Comparison of ENCODE assay signal across 19 cellular contexts in genomic region chr18:47893047-47893446, GRCh38. TPM values are rescaled to one million over a fixed set of nuclear protein-coding genes. Genes with fewer than 3 reads are reported as not detected.
DNase-seq lines count a peak whose midpoint lies in the region; ATAC-seq and TF ChIP-seq lines count a peak whose summit lies in the region.
"Had no signal": no experiment of that assay in that cellular context is flagged by ENCODE, and none has a peak within 500 bp of the region (broad histone marks: within the 10 kb centered on the region; RNA-seq: fewer than 3 reads in every experiment).

No MANE protein-coding gene starts in this region.

- peaks cover 4 to 45% (median 40%) of the 10 kb centered on the region in 3 experiments; a peak in 5 of 7 replicates for H3K36me3 Mint-ChIP-seq in H9 (ENCODE audit: insufficient read depth in 1 of 3, low read depth in 3 of 3)
- H3K36me3 Mint-ChIP-seq in CD14-positive monocyte, result peaks cover 50 to 55% of the 10 kb centered on the region in 2 donors

- H2BK120ac ChIP-seq in H9 (ENCODE audit: low read depth, low read length, poor library complexity, severe bottlenecking), result no peak overlapping the region

- no peak overlapping the region for H3K56ac ChIP-seq in H9 (ENCODE audit: insufficient read length, low read depth, low read length)

- POLR2A ChIA-PET in PC-3 (lab: Charles Lee; ENCODE audit: unreplicated experiment), result no interaction called here

- H2AFZ ChIP-seq in H9 (ENCODE audit: low read length) (no peak overlapping the region), PC-3 (ENCODE audit: low read length) (no peak overlapping the region)

- H3F3A ChIP-seq in PC-3 (ENCODE audit: low read length, unreplicated experiment), result no peaks in the 10 kb centered on the region

- BruUV-seq in PC-3 (replicated peaks; lab: Mats Ljungman, UMichigan), result no TSS peak

- no CpG with 5 or more reads among the region's 5 CpGs for WGBS in H9 (ENCODE audit: extremely low coverage, insufficient read length, low lambda C conversion rate)

- H2BK12ac ChIP-seq in H9 (ENCODE audit: insufficient read length, low read depth, low read length), result no peak overlapping the region

- H3K4me2 ChIP-seq in H9 (ENCODE audit: insufficient read depth, insufficient read length, low read length), result no peak overlapping the region
- peak overlapping the region; percentile 41 for H3K4me2 ChIP-seq in PC-3 (ENCODE audit: low read length)
- H3K4me2 ChIP-seq: BLaER1 treated with 17β-estradiol and CSF1 and Interleukin-3, amounts not matched to agents 10 nM and 100 nM had no signal

- no peaks in the 10 kb centered on the region for H3K23me2 ChIP-seq in H9 (ENCODE audit: insufficient read length, low read depth, low read length, poor library complexity, severe bottlenecking)

- H3T11ph ChIP-seq in H9 (ENCODE audit: low read length), result no peak overlapping the region

- H4K91ac ChIP-seq in H9 (ENCODE audit: insufficient read length, low read depth, low read length), result no peak overlapping the region

- H4K20me1 ChIP-seq in H9 (ENCODE audit: control insufficient read depth, insufficient read depth, insufficient read length) (no peaks in the 10 kb centered on the region), PC-3 (ENCODE audit: low read length) (no peaks in the 10 kb centered on the region)

- H4K8ac ChIP-seq in H9 (replicated peaks; ENCODE audit: insufficient read length, low read depth, low read length), result no peak overlapping the region

- TF ChIP-seq CTCF in H9 (conservative IDR thresholded peaks at IDR 0.05) (no peak), PC-3 (conservative IDR thresholded peaks at IDR 0.05; ENCODE audit: low read depth, low read length) (no peak), neutrophil (IDR thresholded peaks at IDR 0.05) (no peak), CD14-positive monocyte (IDR thresholded peaks at IDR 0.05) (no peak)

- H3K9me2 ChIP-seq in PC-3 (replicated peaks; ENCODE audit: low read length), result no peaks in the 10 kb centered on the region

- H3K9me3 Mint-ChIP-seq in H9 (no peaks in the 10 kb centered on the region), CD14-positive monocyte (no peaks in the 10 kb centered on the region)
- H3K9me3 Mint-ChIP-seq: T-helper 1 cell treated with Interleukin-12 subunit alpha and Interleukin-12 subunit beta and Interleukin-4 antibody, amounts not matched to agents 30 μg/mL and 1 μg/mL, for 36 hours had no signal

- H3K27ac ChIP-seq in H9 (ENCODE audit: insufficient read length, low read depth, low read length) (no peak overlapping the region), PC-3 (ENCODE audit: low read length) (peak overlapping the region; percentile 86), neutrophil (peak overlapping the region; percentile 54)
- H3K27ac ChIP-seq: BLaER1 treated with 17β-estradiol and CSF1 and Interleukin-3, amounts not matched to agents 10 nM and 100 nM had no signal

- H3K36me3 ChIP-seq in PC-3 (ENCODE audit: low read depth, low read length) (no peaks in the 10 kb centered on the region), neutrophil (peaks cover 41% of the 10 kb centered on the region)

- H3K79me2 ChIP-seq in H9 (ENCODE audit: insufficient read depth, low read length) (peaks cover 6% of the 10 kb centered on the region; the same call in 1 of the 2 replicates), PC-3 (ENCODE audit: low read length) (peaks cover 5% of the 10 kb centered on the region)

- H2BK15ac ChIP-seq in H9 (ENCODE audit: low read depth, low read length), result no peak overlapping the region

- no peaks in the 10 kb centered on the region for H3K27me3 ChIP-seq in H9 (ENCODE audit: insufficient read depth, low read length)
- H3K27me3 ChIP-seq in PC-3 (ENCODE audit: low read length), result no peaks in the 10 kb centered on the region
- H3K27me3 ChIP-seq in neutrophil, result no peaks in the 10 kb centered on the region
- H3K27me3 ChIP-seq: BLaER1 treated with 17β-estradiol and CSF1 and Interleukin-3, amounts not matched to agents 10 nM and 100 nM had no signal

- H3K4me1 Mint-ChIP-seq in H9 (peaks cover 39 to 42% of the 10 kb centered on the region in 2 experiments), CD14-positive monocyte (peaks cover 15% of the 10 kb centered on the region)

- H3K4me3 ChIP-seq in PC-3 (ENCODE audit: low read length), result no peak overlapping the region
- no peak overlapping the region for H3K4me3 ChIP-seq in neutrophil (ENCODE audit: low read depth in 1 of 2, low read length in 1 of 2)
- H3K4me3 ChIP-seq: BLaER1 treated with 17β-estradiol and CSF1 and Interleukin-3, amounts not matched to agents 10 nM and 100 nM had no signal

- no peak overlapping the region for H3K14ac ChIP-seq in H9 (ENCODE audit: insufficient read depth, low read length)

- peaks cover 9% of the 10 kb centered on the region for H3K79me1 ChIP-seq in H9 (ENCODE audit: insufficient read depth, low read depth, low read length, poor library complexity, severe bottlenecking)

- H3K27ac Mint-ChIP-seq in H9 (peak overlapping the region in 2 of 3 experiments; percentile 43 to 51; a peak in 3 of 7 replicates), CD14-positive monocyte (peak overlapping the region in 1 of 7 donors; percentile 18)
- H3K27ac Mint-ChIP-seq: T-helper 1 cell treated with Interleukin-12 subunit alpha and Interleukin-12 subunit beta and Interleukin-4 antibody, amounts not matched to agents 30 μg/mL and 1 μg/mL, for 36 hours had no signal

- intact Hi-C loops in PC-3 (cut with micrococcal nuclease), result no loop called here
- intact Hi-C loops in CD14-positive monocyte (cut with micrococcal nuclease), result no loop called here

- H3K9ac ChIP-seq in H9 (ENCODE audit: extremely low read depth, insufficient read length, low read length) (no peak overlapping the region), PC-3 (ENCODE audit: low read length) (peak overlapping the region; percentile 67)
- H3K9ac ChIP-seq: BLaER1 treated with 17β-estradiol and CSF1 and Interleukin-3, amounts not matched to agents 10 nM and 100 nM had no signal

- H3K4me1 ChIP-seq in H9 (ENCODE audit: insufficient read depth, low read length) (no peaks in the 10 kb centered on the region; the same call in none of the 2 replicates), PC-3 (ENCODE audit: insufficient read depth, low read length) (peaks cover 26% of the 10 kb centered on the region), neutrophil (ENCODE audit: control insufficient read depth in 1 of 2, insufficient read depth in 1 of 2, low read depth in 1 of 2, low read length in 1 of 2) (peaks cover 13 to 21% of the 10 kb centered on the region in 2 experiments)
- H3K4me1 ChIP-seq: BLaER1 treated with 17β-estradiol and CSF1 and Interleukin-3, amounts not matched to agents 10 nM and 100 nM had no signal

- ATAC-seq in PC-3, result peak; percentile 53
- no peak for ATAC-seq in HG02852 (IDR thresholded peaks at IDR 0.05; ENCODE audit: unreplicated experiment)

- H2AK5ac ChIP-seq in H9 (ENCODE audit: insufficient read length, low read length), result no peak overlapping the region

- CTCF ChIA-PET in PC-3 (lab: Charles Lee), result interaction anchor here (0.5 kb wide), 1 partner anchor 10 kb away, joined by 3 read pairs; no protein-coding TSS in a partner anchor

- H2BK5ac ChIP-seq in H9 (ENCODE audit: insufficient read length, low read length), result no peak overlapping the region

- H2BK20ac ChIP-seq in H9 (ENCODE audit: low read depth, low read length, poor library complexity, severe bottlenecking), result no peak overlapping the region

- H3K27me3 Mint-ChIP-seq in H9 (ENCODE audit: low read depth) (no peaks in the 10 kb centered on the region), CD14-positive monocyte (ENCODE audit: low read depth in 3 of 3) (no peaks in the 10 kb centered on the region)

- H3K4ac ChIP-seq in H9 (ENCODE audit: low read depth, low read length), result no peak overlapping the region

- H3K9me3 ChIP-seq in H9 (ENCODE audit: control insufficient read depth, low read depth, low read length), result no peaks in the 10 kb centered on the region
- H3K9me3 ChIP-seq in PC-3 (ENCODE audit: low read length), result no peaks in the 10 kb centered on the region
- no peaks in the 10 kb centered on the region for H3K9me3 ChIP-seq in neutrophil
- H3K9me3 ChIP-seq: BLaER1 treated with 17β-estradiol and CSF1 and Interleukin-3, amounts not matched to agents 10 nM and 100 nM had no signal

- DNase-seq in COLO829 (ENCODE audit: low spot score) (peak; percentile 27), H9 (no peak), PC-3 (peak; percentile 33), CD14-positive monocyte (ENCODE audit: low spot score) (no peak), NCI-H1105 treated with DMSO at 0.1 percent for 48 hours (lab: John Stamatoyannopoulos, UW) (no peak)
- DNase-seq: Calu3; DMS79; GF-D8; IMR-90; MV-4-11; NCI-H1436; NCI-H2029 treated with DMSO at 0.1 percent for 48 hours; NCI-H524 treated with DMSO at 0.1 percent for 48 hours; NK-92 treated with Interleukin-12 subunit alpha and Interleukin-12 subunit beta, amount 100 ng/mL, for 24 hours; OCI-M1 had no signal

- H3K4me3 Mint-ChIP-seq in H9, result no peak overlapping the region
- H3K4me3 Mint-ChIP-seq in CD14-positive monocyte, result no peak overlapping the region
- H3K4me3 Mint-ChIP-seq: T-helper 1 cell treated with Interleukin-12 subunit alpha and Interleukin-12 subunit beta and Interleukin-4 antibody, amounts not matched to agents 30 μg/mL and 1 μg/mL, for 36 hours had no signal

- H3K18ac ChIP-seq in H9 (ENCODE audit: insufficient read length, low read depth, low read length), result no peak overlapping the region

- no peak overlapping the region for H4K5ac ChIP-seq in H9 (ENCODE audit: insufficient read length, low read depth, low read length)

- no peak overlapping the region for H3K23ac ChIP-seq in H9 (ENCODE audit: insufficient read length, low read depth, low read length)

RNA-seq across cellular contexts. Expression of gene SMAD2, which starts 37.4 kb away (rescaled TPM):
- total RNA-seq in H9 (2021) (114 and 121 TPM in 2 replicates), PC-3 (2014; rRNA removed) (25.5 and 30.3 TPM in 2 replicates)
- polyA plus RNA-seq in CD14-positive monocyte, result 10 to 100 TPM; 70.6 to 72.6 TPM

Comparison
In these comparisons a context has a peak if more than half of its experiments do, and no peak if none do; other contexts are left out.
1. DNase-seq: peak in COLO829 (single experiment) and PC-3 (single experiment); none in H9 (single experiment), CD14-positive monocyte (single experiment) and NCI-H1105 treated with DMSO at 0.1 percent for 48 hours (single experiment).